ENCODE assay signal across 10 cellular contexts in genomic region chr18:26487437-26487836, GRCh38.
DNase-seq lines count a peak whose midpoint lies in the region; ATAC-seq, FAIRE-seq and TF ChIP-seq lines count a peak whose summit lies in the region.
"Had no signal": no experiment of that assay in that cellular context is flagged by ENCODE, and none has a peak within 500 bp of the region (broad histone marks: within the 10 kb centered on the region; RNA-seq: fewer than 3 reads in every experiment).

No MANE protein-coding gene starts in this region.

- peak; percentile 38 for FAIRE-seq in GM12891 (lab: Jason Lieb, UNC)

- ATAC-seq in GM21360 (IDR thresholded peaks at IDR 0.05; ENCODE audit: unreplicated experiment) (peak; percentile 83), HG03442 (IDR thresholded peaks at IDR 0.05; ENCODE audit: unreplicated experiment) (peak; percentile 93)

- WGBS in esophagus squamous epithelium, 2 donors: 30 to 57% methylated on average over 6 to 7 of the region's 7 CpGs

- no peak for TF ChIP-seq POLR2A in GM12891 (IDR thresholded peaks at IDR 0.05; ENCODE audit: low read depth, low read length)
- no peak for TF ChIP-seq POLR2A in esophagus squamous epithelium (IDR thresholded peaks at IDR 0.05)

- TF ChIP-seq CTCF in esophagus squamous epithelium (IDR thresholded peaks at IDR 0.05): no peak

- no peak overlapping the region for H3K4me3 ChIP-seq in esophagus squamous epithelium

- DNase-seq in GM12891 (ENCODE audit: insufficient read length, low spot score): no peak
- DNase-seq in esophagus squamous epithelium (lab: John Stamatoyannopoulos, UW): no peak
- no peak for DNase-seq in GOT3 (lab: John Stamatoyannopoulos, UW)
- no peak for DNase-seq in retina
- DNase-seq in iPS-NIHi11 (ENCODE audit: low spot score): no peak
- DNase-seq in OCI-M1 (lab: John Stamatoyannopoulos, UW): no peak
- DNase-seq: aorta, DMS53 had no signal

- H3K27ac ChIP-seq in esophagus squamous epithelium: peak overlapping the region; percentile 10 to 78 (median 71)

- peaks cover 0 to 18% (median 0%) of the 10 kb centered on the region in 3 donors for H3K36me3 ChIP-seq in esophagus squamous epithelium

- H3K27me3 ChIP-seq in esophagus squamous epithelium: no peaks in the 10 kb centered on the region

- intact Hi-C loops in esophagus squamous epithelium (cut with DNase I): no loop called here

- no peaks in the 10 kb centered on the region for H3K9me3 ChIP-seq in esophagus squamous epithelium

- peaks cover 0 to 53% (median 0%) of the 10 kb centered on the region in 3 donors for H3K4me1 ChIP-seq in esophagus squamous epithelium

TF ChIP-seq in GM12891, 5 proteins besides CTCF, POLR2A, EP300 and RAD21:
- TF ChIP-seq SPI1 (IDR thresholded peaks at IDR 0.05; ENCODE audit: low read depth, low read length) (no peak), TAF1 (IDR thresholded peaks at IDR 0.05; ENCODE audit: low read depth, low read length) (no peak), POU2F2 (IDR thresholded peaks at IDR 0.05; ENCODE audit: low read depth, low read length) (no peak)
